26 cellular contexts compared by ENCODE assay signal in the genomic region with DNA sequence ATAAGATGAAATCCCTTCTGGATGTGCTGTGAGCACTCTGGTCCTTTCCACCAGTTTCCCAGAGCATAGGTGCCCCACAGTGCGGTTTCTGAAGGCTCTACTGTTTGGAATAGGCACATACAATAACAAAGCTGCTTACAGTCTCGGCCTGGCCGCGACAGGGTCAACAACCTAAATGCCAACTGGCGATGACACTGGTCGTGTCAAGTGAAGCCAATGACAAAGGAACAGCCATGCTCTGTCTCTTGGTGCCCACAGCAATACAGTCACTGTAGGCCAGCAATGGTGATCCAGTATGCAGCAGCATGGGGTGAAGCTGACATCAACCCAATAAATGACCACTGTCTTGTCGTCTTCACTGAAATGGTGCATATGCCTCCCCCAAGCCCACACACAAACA. TPM values are rescaled to one million over a fixed set of nuclear protein-coding genes. Genes with fewer than 3 reads are reported as not detected.
DNase-seq lines count a peak whose midpoint lies in the region; ATAC-seq and TF ChIP-seq lines count a peak whose summit lies in the region.
"Had no signal": no experiment of that assay in that cellular context is flagged by ENCODE, and none has a peak within 500 bp of the region (broad histone marks: within the 10 kb centered on the region; RNA-seq: fewer than 3 reads in every experiment).

No MANE protein-coding gene starts in this region.

- H3K27ac ChIP-seq in angular gyrus (ENCODE audit: low read depth, low read length) = peak overlapping the region; percentile 20
- H3K27ac ChIP-seq: BLaER1, SK-N-MC had no signal

- no peak for ATAC-seq in stimulated activated naive B cell treated with anti-CD40 and anti-IgM and Interleukin-4, amounts not matched to agents 10 μg/mL and 1 μg/mL and 100 μg/mL, for 72 hours (replicated peaks)
- ATAC-seq: K562, Panc1 had no signal

- no peaks in the 10 kb centered on the region for H3K27me3 Mint-ChIP-seq in stimulated activated naive B cell treated with anti-CD40 and anti-IgM and Interleukin-4, amounts not matched to agents 10 μg/mL and 1 μg/mL and 100 μg/mL, for 72 hours
- peaks cover 2% of the 10 kb centered on the region for H3K27me3 Mint-ChIP-seq in glutamatergic neuron (ENCODE audit: unreplicated experiment)

- DNase-seq in globus pallidus (ENCODE audit: low spot score) (peak; percentile 93), medulla oblongata (ENCODE audit: extremely low spot score) (peak; percentile 88), SHP77 (lab: John Stamatoyannopoulos, UW) (no peak), NCI-H69 (lab: John Stamatoyannopoulos, UW) (no peak), glutamatergic neuron (no peak), NCI-H2107 (lab: John Stamatoyannopoulos, UW) (no peak)
- DNase-seq in stimulated activated naive B cell treated with anti-CD40 and anti-IgM and Interleukin-4, amounts not matched to agents 10 μg/mL and 1 μg/mL and 100 μg/mL, for 72 hours = no peak
- DNase-seq: CD4-positive, CD25-positive, alpha-beta regulatory T cell; DMS153; DND-41; H7; Kasumi-1; MV-4-11; NCI-H1105; NCI-H1436 treated with DMSO at 0.1 percent for 48 hours; NCI-H187 treated with DMSO at 0.1 percent for 48 hours; NCI-H524; SIG-M5 had no signal

- no peaks in the 10 kb centered on the region for H3K36me3 Mint-ChIP-seq in stimulated activated naive B cell treated with anti-CD40 and anti-IgM and Interleukin-4, amounts not matched to agents 10 μg/mL and 1 μg/mL and 100 μg/mL, for 72 hours
- no peaks in the 10 kb centered on the region for H3K36me3 Mint-ChIP-seq in glutamatergic neuron (ENCODE audit: unreplicated experiment)
- H3K36me3 Mint-ChIP-seq: CD4-positive, CD25-positive, alpha-beta regulatory T cell had no signal

- H3K4me3 Mint-ChIP-seq in stimulated activated naive B cell treated with anti-CD40 and anti-IgM and Interleukin-4, amounts not matched to agents 10 μg/mL and 1 μg/mL and 100 μg/mL, for 72 hours = no peak overlapping the region
- H3K4me3 Mint-ChIP-seq in glutamatergic neuron (ENCODE audit: unreplicated experiment) = no peak overlapping the region
- H3K4me3 Mint-ChIP-seq: CD4-positive, CD25-positive, alpha-beta regulatory T cell had no signal

- TF ChIP-seq CTCF in glutamatergic neuron (IDR thresholded peaks at IDR 0.05; ENCODE audit: partially characterized antibody, unreplicated experiment) = no peak

- H3K4me1 Mint-ChIP-seq in stimulated activated naive B cell treated with anti-CD40 and anti-IgM and Interleukin-4, amounts not matched to agents 10 μg/mL and 1 μg/mL and 100 μg/mL, for 72 hours = peaks cover 19 to 54% of the 10 kb centered on the region in 2 donors
- H3K4me1 Mint-ChIP-seq in glutamatergic neuron (ENCODE audit: low read depth, unreplicated experiment) = no peaks in the 10 kb centered on the region

- H3K9me3 Mint-ChIP-seq in stimulated activated naive B cell treated with anti-CD40 and anti-IgM and Interleukin-4, amounts not matched to agents 10 μg/mL and 1 μg/mL and 100 μg/mL, for 72 hours = no peaks in the 10 kb centered on the region
- no peaks in the 10 kb centered on the region for H3K9me3 Mint-ChIP-seq in glutamatergic neuron (ENCODE audit: unreplicated experiment)
- H3K9me3 Mint-ChIP-seq: CD4-positive, CD25-positive, alpha-beta regulatory T cell had no signal

- H3K27ac Mint-ChIP-seq in stimulated activated naive B cell treated with anti-CD40 and anti-IgM and Interleukin-4, amounts not matched to agents 10 μg/mL and 1 μg/mL and 100 μg/mL, for 72 hours = peak overlapping the region; percentile 9
- no peak overlapping the region for H3K27ac Mint-ChIP-seq in glutamatergic neuron (ENCODE audit: unreplicated experiment)
- H3K27ac Mint-ChIP-seq: CD4-positive, CD25-positive, alpha-beta regulatory T cell had no signal

RNA-seq across cellular contexts. Expression of a gene that starts 47.8 kb away (rescaled TPM):
- total RNA-seq in glutamatergic neuron (ENCODE audit: unreplicated experiment) = not detected
- total RNA-seq: A172; CD4-positive, CD25-positive, alpha-beta regulatory T cell; M059J; OCI-LY7 had no signal

Comparison
In these comparisons a context has a peak if more than half of its experiments do, and no peak if none do; other contexts are left out.
1. DNase-seq: peak in globus pallidus (single experiment) and medulla oblongata (single experiment); none in stimulated activated naive B cell treated with anti-CD40 and anti-IgM and Interleukin-4, amounts not matched to agents 10 μg/mL and 1 μg/mL and 100 μg/mL, for 72 hours (single experiment), SHP77 (0 of 2), NCI-H69 (single experiment), glutamatergic neuron (single experiment) and NCI-H2107 (single experiment).